9 cellular contexts compared by ENCODE assay signal in genomic region chr4:107757860-107758476, GRCh38. TPM values are rescaled to one million over a fixed set of nuclear protein-coding genes. Genes with fewer than 3 reads are reported as not detected.
A peak's percentile ranks its signal among the peaks of the same experiment; 100 is the strongest.
DNase-seq lines count a peak whose midpoint lies in the region; ATAC-seq, FAIRE-seq and TF ChIP-seq lines count a peak whose summit lies in the region.
"Had no signal": no experiment of that assay in that cellular context is flagged by ENCODE, and none has a peak within 500 bp of the region (broad histone marks: within the 10 kb centered on the region; RNA-seq: fewer than 3 reads in every experiment).

No MANE protein-coding gene starts in this region.

- H3T11ph ChIP-seq in H9 (ENCODE audit: low read length) = no peak overlapping the region

- H3K9me3 ChIP-seq in H9 (ENCODE audit: control insufficient read depth, low read depth, low read length) (no peaks in the 10 kb centered on the region), spleen (no peaks in the 10 kb centered on the region)

- no peak overlapping the region for H2BK120ac ChIP-seq in H9 (ENCODE audit: low read depth, low read length, poor library complexity, severe bottlenecking)

- in situ Hi-C loops in brain microvascular endothelial cell (cut with HindIII; ENCODE audit: low pct_ligation_motif_present, low sequenced_read_pairs) = loop anchor here (25.0 kb wide), 1 partner anchor 154 kb away; no protein-coding TSS in a partner anchor

- H2AK5ac ChIP-seq in H9 (ENCODE audit: insufficient read length, low read length) = no peak overlapping the region

- H3K36me3 ChIP-seq in spleen = no peaks in the 10 kb centered on the region
- H3K36me3 ChIP-seq in brain microvascular endothelial cell (replicated peaks) = no peaks in the 10 kb centered on the region

- H3K23ac ChIP-seq in H9 (ENCODE audit: insufficient read length, low read depth, low read length) = no peak overlapping the region

- H3K4me3 ChIP-seq in spleen (no peak overlapping the region), brain microvascular endothelial cell (ENCODE audit: low read depth, low read length) (no peak overlapping the region)

- H4K20me1 ChIP-seq in H9 (ENCODE audit: control insufficient read depth, insufficient read depth, insufficient read length) = no peaks in the 10 kb centered on the region

- no peak overlapping the region for H2AFZ ChIP-seq in H9 (ENCODE audit: low read length)

- no peaks in the 10 kb centered on the region; the same call in 1 of the 2 replicates for H3K27me3 Mint-ChIP-seq in H9 (ENCODE audit: low read depth)
- H3K27me3 Mint-ChIP-seq: IgD-negative memory B cell had no signal

- no peak overlapping the region for H2BK5ac ChIP-seq in H9 (ENCODE audit: insufficient read length, low read length)

- TF ChIP-seq CTCF in H9 (conservative IDR thresholded peaks at IDR 0.05) (peak; percentile 69), spleen (IDR thresholded peaks at IDR 0.05 in 8 of 11, conservative IDR thresholded peaks at IDR 0.05 in 3 of 11) (peak in 8 of 11 experiments; percentile 33 to 62 (median 54)), brain microvascular endothelial cell (IDR thresholded peaks at IDR 0.05; ENCODE audit: low read depth, low read length, missing control alignments) (no peak)

- H2BK12ac ChIP-seq in H9 (ENCODE audit: insufficient read length, low read depth, low read length) = no peak overlapping the region

- no peak overlapping the region for H4K8ac ChIP-seq in H9 (replicated peaks; ENCODE audit: insufficient read length, low read depth, low read length)

- H3K18ac ChIP-seq in H9 (ENCODE audit: insufficient read length, low read depth, low read length) = no peak overlapping the region

- H3K9me3 Mint-ChIP-seq in H9 = peaks cover 23 to 24% of the 10 kb centered on the region in 2 experiments

- TF ChIP-seq POLR2A in spleen (IDR thresholded peaks at IDR 0.05) = no peak

- H3K4me1 ChIP-seq in H9 (ENCODE audit: insufficient read depth, low read length) (peaks cover 5% of the 10 kb centered on the region; the same call in 1 of the 2 replicates), spleen (peaks cover 0 to 18% (median 6%) of the 10 kb centered on the region in 6 donors)

- H3K4me1 Mint-ChIP-seq in H9 = peaks cover 19 to 21% of the 10 kb centered on the region in 2 experiments

- no CpG with 5 or more reads among the region's 2 CpGs for WGBS in H9 (ENCODE audit: extremely low coverage, insufficient read length, low lambda C conversion rate)
- 43 to 50% (median 46%) methylated on average over 2 of the region's 2 CpGs for WGBS in spleen, 5 donors

- H3K79me1 ChIP-seq in H9 (ENCODE audit: insufficient read depth, low read depth, low read length, poor library complexity, severe bottlenecking) = no peaks in the 10 kb centered on the region

- H3K36me3 Mint-ChIP-seq in H9 (ENCODE audit: insufficient read depth in 1 of 3, low read depth in 3 of 3) = peaks cover 7 to 25% (median 9%) of the 10 kb centered on the region in 3 experiments

- no peak overlapping the region for H3K14ac ChIP-seq in H9 (ENCODE audit: insufficient read depth, low read length)

- no peaks in the 10 kb centered on the region for H3K79me2 ChIP-seq in H9 (ENCODE audit: insufficient read depth, low read length)

- H2BK20ac ChIP-seq in H9 (ENCODE audit: low read depth, low read length, poor library complexity, severe bottlenecking) = no peak overlapping the region

- no peaks in the 10 kb centered on the region for H3K27me3 ChIP-seq in H9 (ENCODE audit: insufficient read depth, low read length)
- no peaks in the 10 kb centered on the region for H3K27me3 ChIP-seq in spleen (replicated peaks in 1 of 7)
- no peaks in the 10 kb centered on the region for H3K27me3 ChIP-seq in brain microvascular endothelial cell (replicated peaks)

- H3K56ac ChIP-seq in H9 (ENCODE audit: insufficient read length, low read depth, low read length) = no peak overlapping the region

- peak; percentile 88 for FAIRE-seq in RCC 7860 (lab: Jason Lieb, UNC)

- H3K4ac ChIP-seq in H9 (ENCODE audit: low read depth, low read length) = no peak overlapping the region

- H3K27ac ChIP-seq in H9 (ENCODE audit: insufficient read length, low read depth, low read length) = no peak overlapping the region
- H3K27ac ChIP-seq in spleen = no peak overlapping the region
- H3K27ac ChIP-seq in brain microvascular endothelial cell = no peak overlapping the region

- H3K9ac ChIP-seq in H9 (ENCODE audit: extremely low read depth, insufficient read length, low read length) = no peak overlapping the region

- no peak overlapping the region for H2BK15ac ChIP-seq in H9 (ENCODE audit: low read depth, low read length)

- no peak overlapping the region for H3K4me2 ChIP-seq in H9 (ENCODE audit: insufficient read depth, insufficient read length, low read length)

- H3K4me3 Mint-ChIP-seq in H9 = no peak overlapping the region; a peak in 1 of 5 replicates
- H3K4me3 Mint-ChIP-seq: IgD-negative memory B cell had no signal

- ATAC-seq in GM18907 (IDR thresholded peaks at IDR 0.05; ENCODE audit: unreplicated experiment) = no peak

- no peak overlapping the region for H4K91ac ChIP-seq in H9 (ENCODE audit: insufficient read length, low read depth, low read length)

- DNase-seq in COLO829 (ENCODE audit: low spot score) (peak; percentile 48), H9 (no peak), RCC 7860 (ENCODE audit: low spot score) (peak; percentile 32), fibroblast of peridontal ligament (ENCODE audit: extremely low read depth) (peak; percentile 79), spleen (no peak), brain microvascular endothelial cell (no peak)
- DNase-seq in activated T-cell treated with anti-CD3 and anti-CD28 coated beads, Interleukin-2, amount 50 U/mL, for 1 hour = no peak

- intact Hi-C loops in spleen (cut with DNase I; ENCODE audit: low total_unique reads) = loop anchor here (5.0 kb wide), 1 partner anchor 159 kb away; no protein-coding TSS in a partner anchor

- H3K27ac Mint-ChIP-seq in H9 = no peak overlapping the region
- H3K27ac Mint-ChIP-seq: IgD-negative memory B cell had no signal

- H3K23me2 ChIP-seq in H9 (ENCODE audit: insufficient read length, low read depth, low read length, poor library complexity, severe bottlenecking) = no peaks in the 10 kb centered on the region

- H4K5ac ChIP-seq in H9 (ENCODE audit: insufficient read length, low read depth, low read length) = no peak overlapping the region

RNA-seq across cellular contexts. Expression of gene PAPSS1, which starts 37.9 kb away (rescaled TPM):
- total RNA-seq in H9 (2021) = 83.6 and 86.3 TPM in 2 replicates
- total RNA-seq in spleen = 10 to 100 TPM; 26.2 to 73.8 (median 27.4) TPM
- 10 to 100 TPM; 22.7 to 24.6 (median 23.4) TPM for polyA plus RNA-seq in spleen

Comparison
In these comparisons a context has a peak if more than half of its experiments do, and no peak if none do; other contexts are left out.
1. DNase-seq: peak in COLO829 (single experiment), RCC 7860 (single experiment) and fibroblast of peridontal ligament (single experiment); none in H9 (single experiment), spleen (single experiment), brain microvascular endothelial cell (single experiment) and activated T-cell treated with anti-CD3 and anti-CD28 coated beads, Interleukin-2, amount 50 U/mL, for 1 hour (single experiment).